ENCODE assay signal across 8 cellular contexts in genomic region chr3:99875573-99875924, GRCh38. TPM values are rescaled to one million over a fixed set of nuclear protein-coding genes. Genes with fewer than 3 reads are reported as not detected.
DNase-seq lines count a peak whose midpoint lies in the region; ATAC-seq and TF ChIP-seq lines count a peak whose summit lies in the region.

No MANE protein-coding gene starts in this region.

- peaks cover 21% of the 10 kb centered on the region for H3K27me3 ChIP-seq in H9 (ENCODE audit: insufficient read depth, low read length)
- no peaks in the 10 kb centered on the region for H3K27me3 ChIP-seq in effector memory CD4-positive, alpha-beta T cell (replicated peaks; ENCODE audit: control insufficient read depth, insufficient read depth, low read length, poor library complexity, severe bottlenecking)

- H4K20me1 ChIP-seq in H9 (ENCODE audit: control insufficient read depth, insufficient read depth, insufficient read length), result no peaks in the 10 kb centered on the region

- no peak overlapping the region for H2AFZ ChIP-seq in H9 (ENCODE audit: low read length)

- H3K36me3 Mint-ChIP-seq in H9 (ENCODE audit: insufficient read depth in 1 of 3, low read depth in 3 of 3) (no peaks in the 10 kb centered on the region), mesothelial cell of epicardium (no peaks in the 10 kb centered on the region)

- no peaks in the 10 kb centered on the region for H3K9me3 ChIP-seq in H9 (ENCODE audit: control insufficient read depth, low read depth, low read length)
- no peaks in the 10 kb centered on the region for H3K9me3 ChIP-seq in effector memory CD4-positive, alpha-beta T cell (ENCODE audit: control insufficient read depth, low read length)

- no peak overlapping the region for H4K5ac ChIP-seq in H9 (ENCODE audit: insufficient read length, low read depth, low read length)

- H3K4ac ChIP-seq in H9 (ENCODE audit: low read depth, low read length), result no peak overlapping the region

- H3K9me3 Mint-ChIP-seq in H9 (no peaks in the 10 kb centered on the region), mesothelial cell of epicardium (no peaks in the 10 kb centered on the region)

- no peak overlapping the region for H3K14ac ChIP-seq in H9 (ENCODE audit: insufficient read depth, low read length)

- WGBS in H9 (ENCODE audit: extremely low coverage, insufficient read length, low lambda C conversion rate), result no CpG with 5 or more reads among the region's 7 CpGs

- no peak overlapping the region for H4K8ac ChIP-seq in H9 (replicated peaks; ENCODE audit: insufficient read length, low read depth, low read length)

- peak overlapping the region; percentile 51 for H3K4me3 ChIP-seq in effector memory CD4-positive, alpha-beta T cell (ENCODE audit: insufficient read depth, low read depth, low read length, poor library complexity, severe bottlenecking)

- no peaks in the 10 kb centered on the region for H3K4me1 ChIP-seq in H9 (ENCODE audit: insufficient read depth, low read length)
- H3K4me1 ChIP-seq in effector memory CD4-positive, alpha-beta T cell (ENCODE audit: control insufficient read depth, insufficient read depth, low read length, poor library complexity, severe bottlenecking), result no peaks in the 10 kb centered on the region

- H3K9ac ChIP-seq in H9 (ENCODE audit: extremely low read depth, insufficient read length, low read length), result peak overlapping the region; percentile 41

- H4K91ac ChIP-seq in H9 (ENCODE audit: insufficient read length, low read depth, low read length), result no peak overlapping the region

- no peak overlapping the region for H3K27ac ChIP-seq in H9 (ENCODE audit: insufficient read length, low read depth, low read length)
- H3K27ac ChIP-seq in effector memory CD4-positive, alpha-beta T cell (ENCODE audit: insufficient read depth, low read length, poor library complexity, severe bottlenecking), result no peak overlapping the region

- no peak overlapping the region for H3K23ac ChIP-seq in H9 (ENCODE audit: insufficient read length, low read depth, low read length)

- no peaks in the 10 kb centered on the region for H3K36me3 ChIP-seq in effector memory CD4-positive, alpha-beta T cell (ENCODE audit: control insufficient read depth, insufficient read depth, low read length)

- H3K79me1 ChIP-seq in H9 (ENCODE audit: insufficient read depth, low read depth, low read length, poor library complexity, severe bottlenecking), result no peaks in the 10 kb centered on the region

- H3K4me1 Mint-ChIP-seq in H9 (peaks cover 15 to 16% of the 10 kb centered on the region in 2 experiments), mesothelial cell of epicardium (peaks cover 48% of the 10 kb centered on the region)

- no peak for DNase-seq in H9
- DNase-seq in RKO (ENCODE audit: low spot score), result peak; percentile 68
- DNase-seq in effector memory CD4-positive, alpha-beta T cell, result no peak
- DNase-seq in mesothelial cell of epicardium (ENCODE audit: low spot score in 2 of 2, unreplicated experiment in 2 of 2), result no peak
- DNase-seq in SW 1271 (lab: John Stamatoyannopoulos, UW), result no peak
- DNase-seq in ureter (ENCODE audit: low spot score), result no peak

- H2AK5ac ChIP-seq in H9 (ENCODE audit: insufficient read length, low read length), result no peak overlapping the region

- no peak overlapping the region for H2BK20ac ChIP-seq in H9 (ENCODE audit: low read depth, low read length, poor library complexity, severe bottlenecking)

- H3K27ac Mint-ChIP-seq in H9 (no peak overlapping the region), mesothelial cell of epicardium (peak overlapping the region; percentile 82)

- H3K56ac ChIP-seq in H9 (ENCODE audit: insufficient read length, low read depth, low read length), result no peak overlapping the region

- H3K18ac ChIP-seq in H9 (ENCODE audit: insufficient read length, low read depth, low read length), result no peak overlapping the region

- no peak overlapping the region for H2BK5ac ChIP-seq in H9 (ENCODE audit: insufficient read length, low read length)

- no peak for TF ChIP-seq CTCF in H9 (conservative IDR thresholded peaks at IDR 0.05)
- no peak for TF ChIP-seq CTCF in mesothelial cell of epicardium (IDR thresholded peaks at IDR 0.05; ENCODE audit: unreplicated experiment)

- no peaks in the 10 kb centered on the region for H3K79me2 ChIP-seq in H9 (ENCODE audit: insufficient read depth, low read length)

- H3K23me2 ChIP-seq in H9 (ENCODE audit: insufficient read length, low read depth, low read length, poor library complexity, severe bottlenecking), result peaks cover 4% of the 10 kb centered on the region

- H3T11ph ChIP-seq in H9 (ENCODE audit: low read length), result no peak overlapping the region

- H3K27me3 Mint-ChIP-seq in H9 (ENCODE audit: low read depth) (peaks cover 92% of the 10 kb centered on the region), mesothelial cell of epicardium (ENCODE audit: low read depth) (no peaks in the 10 kb centered on the region)

- no peak overlapping the region for H2BK15ac ChIP-seq in H9 (ENCODE audit: low read depth, low read length)

- H3K4me2 ChIP-seq in H9 (ENCODE audit: insufficient read depth, insufficient read length, low read length), result peak overlapping the region; percentile 65

- no peak for ATAC-seq in HG02588 (IDR thresholded peaks at IDR 0.05; ENCODE audit: unreplicated experiment)
- ATAC-seq in HG03097 (IDR thresholded peaks at IDR 0.05; ENCODE audit: low FRiP score, unreplicated experiment), result no peak

- no peak overlapping the region for H2BK120ac ChIP-seq in H9 (ENCODE audit: low read depth, low read length, poor library complexity, severe bottlenecking)

- no peak overlapping the region for H2BK12ac ChIP-seq in H9 (ENCODE audit: insufficient read length, low read depth, low read length)

- H3K4me3 Mint-ChIP-seq in H9 (peak overlapping the region; percentile 58 to 82), mesothelial cell of epicardium (peak overlapping the region; percentile 73)

RNA-seq across cellular contexts. Expression of gene CMSS1, which starts 57.9 kb away (rescaled TPM):
- total RNA-seq in H9 (2021) (60.3 and 61.8 TPM in 2 replicates), mesothelial cell of epicardium (30.0 to 34.0 TPM (median 33.7 TPM) in 3 replicates), ureter (41.9 TPM)
